20 cellular contexts compared by ENCODE assay signal in genomic region chr17:39530513-39530912, GRCh38.
DNase-seq lines count a peak whose midpoint lies in the region; ATAC-seq and TF ChIP-seq lines count a peak whose summit lies in the region.
"Had no signal": no experiment of that assay in that cellular context is flagged by ENCODE, and none has a peak within 500 bp of the region (broad histone marks: within the 10 kb centered on the region; RNA-seq: fewer than 3 reads in every experiment).

No MANE protein-coding gene starts in this region.

- H3K27ac ChIP-seq in left ventricle myocardium inferior (replicated peaks) (no peak overlapping the region), lower lobe of right lung (peak overlapping the region; percentile 10), upper lobe of left lung (peak overlapping the region in 3 of 4 donors; percentile 0 to 48 (median 7))
- H3K27ac ChIP-seq: 22Rv1; BLaER1 treated with 17β-estradiol and CSF1 and Interleukin-3, amounts not matched to agents 10 nM and 100 nM had no signal

- intact Hi-C loops in left ventricle myocardium superior (cut with micrococcal nuclease) (no loop called here), left ventricle myocardium inferior (cut with micrococcal nuclease) (no loop called here), lower lobe of right lung (cut with DNase I) (no loop called here)
- intact Hi-C loops in dendritic cell treated with granulocyte-macrophage colony-stimulating factor and Interleukin-4, amounts not matched to agents 40 ng/mL and 50 ng/mL, for 4 days (cut with micrococcal nuclease), result no loop called here
- intact Hi-C loops in activated CD4-positive, alpha-beta T cell treated with anti-CD3 and anti-CD28 coated beads for 36 hours (cut with DNase I, micrococcal nuclease), result no loop called here

- POLR2A ChIA-PET in activated CD4-positive, alpha-beta T cell treated with anti-CD3 and anti-CD28 coated beads for 36 hours (lab: Charles Lee), result no interaction called here

- no peaks in the 10 kb centered on the region for H3K27me3 Mint-ChIP-seq in dendritic cell treated with granulocyte-macrophage colony-stimulating factor and Interleukin-4, amounts not matched to agents 40 ng/mL and 50 ng/mL, for 4 days
- H3K27me3 Mint-ChIP-seq in activated CD4-positive, alpha-beta T cell treated with anti-CD3 and anti-CD28 coated beads for 36 hours, result no peaks in the 10 kb centered on the region
- H3K27me3 Mint-ChIP-seq: B cell; CD4-positive, alpha-beta T cell; CD8-positive, alpha-beta memory T cell had no signal

- H3K4me3 ChIP-seq in left ventricle myocardium inferior (no peak overlapping the region), lower lobe of right lung (no peak overlapping the region), upper lobe of left lung (no peak overlapping the region)
- H3K4me3 ChIP-seq: BLaER1 treated with 17β-estradiol and CSF1 and Interleukin-3, amounts not matched to agents 10 nM and 100 nM; HAP-1 had no signal

- no peak for TF ChIP-seq EP300 in upper lobe of left lung (IDR thresholded peaks at IDR 0.05)

- DNase-seq in left ventricle myocardium superior (peak; percentile 34), left ventricle myocardium inferior (no peak), lower lobe of right lung (no peak), upper lobe of left lung (peak in 1 of 2 donors; percentile 50), kidney tubule cell (ENCODE audit: low spot score) (no peak)
- DNase-seq in activated CD4-positive, alpha-beta T cell treated with anti-CD3 and anti-CD28 coated beads for 36 hours, result no peak
- DNase-seq: CD4-positive, alpha-beta T cell; CD8-positive, alpha-beta memory T cell; DMS 273 treated with DMSO at 0.1 percent for 48 hours; DMS79 treated with DMSO at 0.1 percent for 48 hours; GF-D8; GOT3; HFFc6 had no signal

- TF ChIP-seq CTCF in left ventricle myocardium inferior (IDR thresholded peaks at IDR 0.05; ENCODE audit: borderline replicate concordance), result no peak
- TF ChIP-seq CTCF in lower lobe of right lung (IDR thresholded peaks at IDR 0.05), result no peak
- TF ChIP-seq CTCF in upper lobe of left lung (IDR thresholded peaks at IDR 0.05), result no peak

- CTCF ChIA-PET in activated CD4-positive, alpha-beta T cell treated with anti-CD3 and anti-CD28 coated beads for 36 hours (lab: Charles Lee), result no interaction called here

- peaks cover 60% of the 10 kb centered on the region for H3K36me3 Mint-ChIP-seq in dendritic cell treated with granulocyte-macrophage colony-stimulating factor and Interleukin-4, amounts not matched to agents 40 ng/mL and 50 ng/mL, for 4 days (ENCODE audit: low read depth)
- H3K36me3 Mint-ChIP-seq in activated CD4-positive, alpha-beta T cell treated with anti-CD3 and anti-CD28 coated beads for 36 hours (ENCODE audit: low read depth), result peaks cover 43% of the 10 kb centered on the region

- peak overlapping the region; percentile 49 for H3K27ac Mint-ChIP-seq in dendritic cell treated with granulocyte-macrophage colony-stimulating factor and Interleukin-4, amounts not matched to agents 40 ng/mL and 50 ng/mL, for 4 days
- H3K27ac Mint-ChIP-seq in activated CD4-positive, alpha-beta T cell treated with anti-CD3 and anti-CD28 coated beads for 36 hours, result no peak overlapping the region
- H3K27ac Mint-ChIP-seq: B cell; CD4-positive, alpha-beta T cell; CD8-positive, alpha-beta memory T cell; HFFc6 had no signal

- H3K4me1 Mint-ChIP-seq in dendritic cell treated with granulocyte-macrophage colony-stimulating factor and Interleukin-4, amounts not matched to agents 40 ng/mL and 50 ng/mL, for 4 days (ENCODE audit: low read depth), result peaks cover 26% of the 10 kb centered on the region
- peaks cover 14% of the 10 kb centered on the region for H3K4me1 Mint-ChIP-seq in activated CD4-positive, alpha-beta T cell treated with anti-CD3 and anti-CD28 coated beads for 36 hours

- H3K4me1 ChIP-seq in left ventricle myocardium inferior (peaks cover 28% of the 10 kb centered on the region), lower lobe of right lung (peaks cover 50% of the 10 kb centered on the region), upper lobe of left lung (peaks cover 36 to 68% (median 57%) of the 10 kb centered on the region in 4 donors)
- H3K4me1 ChIP-seq: HAP-1 had no signal

- H3K36me3 ChIP-seq in left ventricle myocardium inferior (peaks cover 49% of the 10 kb centered on the region), lower lobe of right lung (peaks cover 58% of the 10 kb centered on the region), upper lobe of left lung (peaks cover 9 to 60% (median 29%) of the 10 kb centered on the region in 4 donors)

- no peak overlapping the region for H3K4me3 Mint-ChIP-seq in dendritic cell treated with granulocyte-macrophage colony-stimulating factor and Interleukin-4, amounts not matched to agents 40 ng/mL and 50 ng/mL, for 4 days
- no peak overlapping the region for H3K4me3 Mint-ChIP-seq in activated CD4-positive, alpha-beta T cell treated with anti-CD3 and anti-CD28 coated beads for 36 hours
- H3K4me3 Mint-ChIP-seq: B cell; CD14-positive monocyte; CD4-positive, alpha-beta T cell; CD8-positive, alpha-beta memory T cell; HFFc6 had no signal

- no peak for TF ChIP-seq POLR2A in upper lobe of left lung (IDR thresholded peaks at IDR 0.05)

- 60 to 70% methylated on average over 9 to 10 of the region's 10 CpGs for WGBS in upper lobe of left lung, 2 donors

- no peaks in the 10 kb centered on the region for H3K9me3 Mint-ChIP-seq in dendritic cell treated with granulocyte-macrophage colony-stimulating factor and Interleukin-4, amounts not matched to agents 40 ng/mL and 50 ng/mL, for 4 days
- H3K9me3 Mint-ChIP-seq in activated CD4-positive, alpha-beta T cell treated with anti-CD3 and anti-CD28 coated beads for 36 hours (ENCODE audit: low read depth), result no peaks in the 10 kb centered on the region
- H3K9me3 Mint-ChIP-seq: CD14-positive monocyte; CD4-positive, alpha-beta T cell; CD8-positive, alpha-beta memory T cell; HFFc6 had no signal

- H3K9me3 ChIP-seq in left ventricle myocardium inferior (replicated peaks) (no peaks in the 10 kb centered on the region), lower lobe of right lung (no peaks in the 10 kb centered on the region), upper lobe of left lung (no peaks in the 10 kb centered on the region)
- H3K9me3 ChIP-seq: BLaER1 treated with 17β-estradiol and CSF1 and Interleukin-3, amounts not matched to agents 10 nM and 100 nM; HAP-1 had no signal

- H3K27me3 ChIP-seq in left ventricle myocardium inferior (ENCODE audit: low read depth) (no peaks in the 10 kb centered on the region), lower lobe of right lung (ENCODE audit: low read depth) (no peaks in the 10 kb centered on the region), upper lobe of left lung (no peaks in the 10 kb centered on the region)
- H3K27me3 ChIP-seq: BLaER1 treated with 17β-estradiol and CSF1 and Interleukin-3, amounts not matched to agents 10 nM and 100 nM had no signal

- ATAC-seq in left ventricle myocardium superior (no peak), lower lobe of right lung (no peak), upper lobe of left lung (ENCODE audit: low FRiP score in 2 of 2) (no peak), GM19023 (IDR thresholded peaks at IDR 0.05; ENCODE audit: unreplicated experiment) (no peak)
- ATAC-seq in activated CD4-positive, alpha-beta T cell treated with anti-CD3 and anti-CD28 coated beads for 36 hours, result no peak
